In genomic region chr1:1547476-1547875, GRCh38 we compare ENCODE assay signal across 17 cellular contexts. TPM values are rescaled to one million over a fixed set of nuclear protein-coding genes. Genes with fewer than 3 reads are reported as not detected.
DNase-seq lines count a peak whose midpoint lies in the region; ATAC-seq and TF ChIP-seq lines count a peak whose summit lies in the region.
"Had no signal": no experiment of that assay in that cellular context is flagged by ENCODE, and none has a peak within 500 bp of the region (broad histone marks: within the 10 kb centered on the region; RNA-seq: fewer than 3 reads in every experiment).

No MANE protein-coding gene starts in this region.

- H3K4me3 Mint-ChIP-seq in T-helper 2 cell treated with Interferon-gamma antibody and Interleukin-4, amounts not matched to agents 5 μg/mL and 100 μg/mL, for 36 hours, result no peak overlapping the region
- H3K4me3 Mint-ChIP-seq in mesothelial cell of epicardium, result no peak overlapping the region
- no peak overlapping the region for H3K4me3 Mint-ChIP-seq in stimulated activated naive B cell treated with anti-CD40 and anti-IgM and Interleukin-4, amounts not matched to agents 10 μg/mL and 1 μg/mL and 100 μg/mL, for 72 hours
- H3K4me3 Mint-ChIP-seq: GM23338, H9 had no signal

- no peaks in the 10 kb centered on the region for H3K4me1 Mint-ChIP-seq in T-helper 2 cell treated with Interferon-gamma antibody and Interleukin-4, amounts not matched to agents 5 μg/mL and 100 μg/mL, for 36 hours (ENCODE audit: low read depth)
- H3K4me1 Mint-ChIP-seq in mesothelial cell of epicardium, result no peaks in the 10 kb centered on the region
- H3K4me1 Mint-ChIP-seq in stimulated activated naive B cell treated with anti-CD40 and anti-IgM and Interleukin-4, amounts not matched to agents 10 μg/mL and 1 μg/mL and 100 μg/mL, for 72 hours, result peaks cover 2 to 32% of the 10 kb centered on the region in 2 donors
- H3K4me1 Mint-ChIP-seq: GM23338, H9 had no signal

- H3K36me3 Mint-ChIP-seq in T-helper 2 cell treated with Interferon-gamma antibody and Interleukin-4, amounts not matched to agents 5 μg/mL and 100 μg/mL, for 36 hours (ENCODE audit: low read depth), result peaks cover 6% of the 10 kb centered on the region
- no peaks in the 10 kb centered on the region for H3K36me3 Mint-ChIP-seq in mesothelial cell of epicardium
- H3K36me3 Mint-ChIP-seq in stimulated activated naive B cell treated with anti-CD40 and anti-IgM and Interleukin-4, amounts not matched to agents 10 μg/mL and 1 μg/mL and 100 μg/mL, for 72 hours, result peaks cover 29 to 36% of the 10 kb centered on the region in 2 donors

- intact Hi-C loops in adrenal gland (cut with DNase I), result no loop called here

- no peak for TF ChIP-seq CTCF in adrenal gland (IDR thresholded peaks at IDR 0.05)
- no peak for TF ChIP-seq CTCF in mesothelial cell of epicardium (IDR thresholded peaks at IDR 0.05; ENCODE audit: unreplicated experiment)

- no peaks in the 10 kb centered on the region for H3K27me3 ChIP-seq in adrenal gland
- H3K27me3 ChIP-seq: BLaER1 had no signal

- ATAC-seq in stimulated activated naive B cell treated with anti-CD40 and anti-IgM and Interleukin-4, amounts not matched to agents 10 μg/mL and 1 μg/mL and 100 μg/mL, for 72 hours (replicated peaks), result no peak
- ATAC-seq in HG03159 (IDR thresholded peaks at IDR 0.05; ENCODE audit: unreplicated experiment), result no peak
- ATAC-seq: GM12878, GM23338 had no signal

- H3K27ac ChIP-seq in adrenal gland, result peak overlapping the region in 3 of 5 donors; percentile 38 to 63 (median 59)
- H3K27ac ChIP-seq: 22Rv1, BLaER1 had no signal

- no peak for DNase-seq in T-helper 2 cell treated with Interferon-gamma antibody and Interleukin-4, amounts not matched to agents 5 μg/mL and 100 μg/mL, for 36 hours (ENCODE audit: low spot score)
- DNase-seq in T-helper 2 cell (no peak), adrenal gland (no peak), mesothelial cell of epicardium (ENCODE audit: low spot score in 2 of 2, unreplicated experiment in 2 of 2) (no peak), NCI-H524 (lab: John Stamatoyannopoulos, UW) (no peak), 8988T (no peak)
- DNase-seq in stimulated activated naive B cell treated with anti-CD40 and anti-IgM and Interleukin-4, amounts not matched to agents 10 μg/mL and 1 μg/mL and 100 μg/mL, for 72 hours, result no peak
- DNase-seq: AML-193, Calu3, DMS 273 treated with DMSO at 0.1 percent for 48 hours, H9 had no signal

- no peaks in the 10 kb centered on the region for H3K9me3 ChIP-seq in adrenal gland (replicated peaks in 1 of 3)
- H3K9me3 ChIP-seq: BLaER1 had no signal

- no peak for TF ChIP-seq POLR2A in adrenal gland (IDR thresholded peaks at IDR 0.05)

- no peak overlapping the region for H3K4me3 ChIP-seq in adrenal gland
- H3K4me3 ChIP-seq: BLaER1, GM12878, GM23338 had no signal

- no peaks in the 10 kb centered on the region for H3K9me3 Mint-ChIP-seq in T-helper 2 cell treated with Interferon-gamma antibody and Interleukin-4, amounts not matched to agents 5 μg/mL and 100 μg/mL, for 36 hours
- H3K9me3 Mint-ChIP-seq in mesothelial cell of epicardium, result no peaks in the 10 kb centered on the region
- H3K9me3 Mint-ChIP-seq in stimulated activated naive B cell treated with anti-CD40 and anti-IgM and Interleukin-4, amounts not matched to agents 10 μg/mL and 1 μg/mL and 100 μg/mL, for 72 hours, result no peaks in the 10 kb centered on the region
- H3K9me3 Mint-ChIP-seq: GM23338, H9 had no signal

- WGBS in adrenal gland, 4 donors, result 72 to 96% (median 88%) methylated on average over 9 to 19 of the region's 19 CpGs

- H3K4me1 ChIP-seq in adrenal gland (replicated peaks in 1 of 2), result peaks cover 9 to 11% of the 10 kb centered on the region in 2 donors

- H3K36me3 ChIP-seq in adrenal gland (replicated peaks in 1 of 2), result no peaks in the 10 kb centered on the region

- H3K27ac Mint-ChIP-seq in T-helper 2 cell treated with Interferon-gamma antibody and Interleukin-4, amounts not matched to agents 5 μg/mL and 100 μg/mL, for 36 hours, result peak overlapping the region; percentile 17
- peak overlapping the region; percentile 32 for H3K27ac Mint-ChIP-seq in mesothelial cell of epicardium
- H3K27ac Mint-ChIP-seq in stimulated activated naive B cell treated with anti-CD40 and anti-IgM and Interleukin-4, amounts not matched to agents 10 μg/mL and 1 μg/mL and 100 μg/mL, for 72 hours, result peak overlapping the region; percentile 77
- H3K27ac Mint-ChIP-seq: GM23338 had no signal

- no peaks in the 10 kb centered on the region for H3K27me3 Mint-ChIP-seq in T-helper 2 cell treated with Interferon-gamma antibody and Interleukin-4, amounts not matched to agents 5 μg/mL and 100 μg/mL, for 36 hours (ENCODE audit: low read depth)
- H3K27me3 Mint-ChIP-seq in mesothelial cell of epicardium (ENCODE audit: low read depth), result no peaks in the 10 kb centered on the region
- no peaks in the 10 kb centered on the region for H3K27me3 Mint-ChIP-seq in stimulated activated naive B cell treated with anti-CD40 and anti-IgM and Interleukin-4, amounts not matched to agents 10 μg/mL and 1 μg/mL and 100 μg/mL, for 72 hours

RNA-seq across cellular contexts. Expression of gene TMEM240, which starts 7.1 kb away (rescaled TPM):
- total RNA-seq in adrenal gland (1 to 10 TPM in 7 of 8 donors, under 1 TPM in 1; 0.95 to 7.0 (median 3.2) TPM), mesothelial cell of epicardium (16.7 to 18.3 TPM (median 17.3 TPM) in 3 replicates)
- polyA plus RNA-seq in adrenal gland, result 10 to 100 TPM in 1 of 3 donors, 1 to 10 TPM in 1, not detected in 1; 5.5 to 12.4 TPM
- polyA plus RNA-seq: GM12878 had no signal

RNA-seq across cellular contexts. Expression of gene SSU72, which starts 27.2 kb away (rescaled TPM):
- total RNA-seq in adrenal gland, result 100 to 1,000 TPM in 5 of 8 donors, 10 to 100 TPM in 3; 87.7 to 219 (median 110) TPM
- polyA plus RNA-seq in adrenal gland, result 100 to 1,000 TPM in 2 of 3 donors, 10 to 100 TPM in 1; 84.2 to 132 (median 108) TPM
- total RNA-seq in mesothelial cell of epicardium, result 97.2 to 98.8 TPM (median 97.4 TPM) in 3 replicates

RNA-seq across cellular contexts. Expression of gene ATAD3A, which starts 35.5 kb away (rescaled TPM):
- 10 to 100 TPM; 16.9 to 46.3 (median 28.7) TPM for total RNA-seq in adrenal gland
- polyA plus RNA-seq in adrenal gland, result 10 to 100 TPM in 2 of 3 donors, 1 to 10 TPM in 1; 7.8 to 40.7 (median 25.1) TPM
- 31.8 to 35.4 TPM (median 35.3 TPM) in 3 replicates for total RNA-seq in mesothelial cell of epicardium

RNA-seq across cellular contexts. Expression of gene FNDC10, which starts 52.5 kb away (rescaled TPM):
- total RNA-seq in adrenal gland (10 to 100 TPM in 7 of 8 donors, 1 to 10 TPM in 1; 9.4 to 73.6 (median 39.0) TPM), mesothelial cell of epicardium (5.4 to 6.2 TPM (median 5.4 TPM) in 3 replicates)
- 10 to 100 TPM in 2 of 3 donors, 1 to 10 TPM in 1; 2.0 to 40.1 (median 39.7) TPM for polyA plus RNA-seq in adrenal gland
- total RNA-seq: HT-29 had no signal

Comparison
In these comparisons a context has a peak if more than half of its experiments do, and no peak if none do; other contexts are left out.
1. H3K27ac Mint-ChIP-seq: peak in every context shown above with its lines; median percentile 77 in stimulated activated naive B cell treated with anti-CD40 and anti-IgM and Interleukin-4, amounts not matched to agents 10 μg/mL and 1 μg/mL and 100 μg/mL, for 72 hours; 32 in mesothelial cell of epicardium; 17 in T-helper 2 cell treated with Interferon-gamma antibody and Interleukin-4, amounts not matched to agents 5 μg/mL and 100 μg/mL, for 36 hours.